In the genomic region with DNA sequence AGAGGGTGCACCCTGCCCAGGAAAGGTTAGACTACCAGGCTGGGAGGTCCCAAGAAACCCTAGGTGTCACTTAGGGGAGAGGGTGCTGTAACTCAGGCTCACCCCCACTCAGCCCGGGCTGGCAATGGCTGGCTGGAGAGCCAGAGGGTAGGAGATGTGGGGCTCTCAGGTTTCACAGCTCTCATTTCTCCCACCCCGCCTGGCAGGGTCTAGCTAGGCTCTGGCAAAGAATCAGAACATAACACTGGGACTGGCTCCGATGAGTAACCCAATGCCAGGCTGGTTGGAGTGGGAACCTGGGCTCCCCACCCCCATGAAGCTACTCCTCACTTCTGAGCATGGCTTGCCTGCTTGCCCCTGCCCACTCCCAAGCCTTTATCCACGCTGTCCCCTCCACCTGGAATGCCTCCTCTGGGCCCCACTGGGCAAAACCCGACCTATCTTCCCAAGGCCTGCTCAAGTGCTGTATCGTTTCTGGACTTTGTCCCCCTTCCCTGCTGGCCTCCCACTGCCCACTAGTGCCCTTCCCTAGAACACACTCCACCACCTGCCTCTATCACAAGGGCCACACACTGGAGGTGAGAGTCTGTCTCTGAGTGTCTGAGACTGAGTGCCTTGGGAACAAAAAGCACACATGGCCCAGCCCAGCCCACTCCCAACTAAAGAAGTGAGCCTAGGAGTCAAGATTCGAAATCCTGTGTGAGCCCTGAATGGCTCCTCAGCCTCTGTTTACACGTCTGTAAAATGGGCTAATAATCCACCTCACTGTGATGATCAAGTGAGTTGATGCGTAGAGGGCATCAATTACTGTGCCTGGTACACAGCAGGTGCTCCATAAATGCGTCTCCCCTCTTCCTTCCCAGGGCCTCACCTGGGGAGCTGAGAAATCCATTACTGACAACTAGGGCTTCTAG, we compare ENCODE assay signal across 1 cellular context.
TF ChIP-seq lines count a peak whose summit lies in the region.

No MANE protein-coding gene starts in this region.

TF ChIP-seq in GM23338, 12 proteins besides CTCF, POLR2A, EP300 and RAD21 (continued from another document):
- TF ChIP-seq, protein P1, sequence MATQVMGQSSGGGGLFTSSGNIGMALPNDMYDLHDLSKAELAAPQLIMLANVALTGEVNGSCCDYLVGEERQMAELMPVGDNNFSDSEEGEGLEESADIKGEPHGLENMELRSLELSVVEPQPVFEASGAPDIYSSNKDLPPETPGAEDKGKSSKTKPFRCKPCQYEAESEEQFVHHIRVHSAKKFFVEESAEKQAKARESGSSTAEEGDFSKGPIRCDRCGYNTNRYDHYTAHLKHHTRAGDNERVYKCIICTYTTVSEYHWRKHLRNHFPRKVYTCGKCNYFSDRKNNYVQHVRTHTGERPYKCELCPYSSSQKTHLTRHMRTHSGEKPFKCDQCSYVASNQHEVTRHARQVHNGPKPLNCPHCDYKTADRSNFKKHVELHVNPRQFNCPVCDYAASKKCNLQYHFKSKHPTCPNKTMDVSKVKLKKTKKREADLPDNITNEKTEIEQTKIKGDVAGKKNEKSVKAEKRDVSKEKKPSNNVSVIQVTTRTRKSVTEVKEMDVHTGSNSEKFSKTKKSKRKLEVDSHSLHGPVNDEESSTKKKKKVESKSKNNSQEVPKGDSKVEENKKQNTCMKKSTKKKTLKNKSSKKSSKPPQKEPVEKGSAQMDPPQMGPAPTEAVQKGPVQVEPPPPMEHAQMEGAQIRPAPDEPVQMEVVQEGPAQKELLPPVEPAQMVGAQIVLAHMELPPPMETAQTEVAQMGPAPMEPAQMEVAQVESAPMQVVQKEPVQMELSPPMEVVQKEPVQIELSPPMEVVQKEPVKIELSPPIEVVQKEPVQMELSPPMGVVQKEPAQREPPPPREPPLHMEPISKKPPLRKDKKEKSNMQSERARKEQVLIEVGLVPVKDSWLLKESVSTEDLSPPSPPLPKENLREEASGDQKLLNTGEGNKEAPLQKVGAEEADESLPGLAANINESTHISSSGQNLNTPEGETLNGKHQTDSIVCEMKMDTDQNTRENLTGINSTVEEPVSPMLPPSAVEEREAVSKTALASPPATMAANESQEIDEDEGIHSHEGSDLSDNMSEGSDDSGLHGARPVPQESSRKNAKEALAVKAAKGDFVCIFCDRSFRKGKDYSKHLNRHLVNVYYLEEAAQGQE (IDR thresholded peaks at IDR 0.05; ENCODE audit: unreplicated experiment), result no peak
- TF ChIP-seq EZH2phosphoT487 (IDR thresholded peaks at IDR 0.05; ENCODE audit: unreplicated experiment), result no peak
- no peak for TF ChIP-seq EZH2 (IDR thresholded peaks at IDR 0.05; ENCODE audit: low read depth, unreplicated experiment)
- no peak for TF ChIP-seq CREB1 (CRISPR knock-in tag; IDR thresholded peaks at IDR 0.05; ENCODE audit: low read depth)
- no peak for TF ChIP-seq NANOG (IDR thresholded peaks at IDR 0.05; ENCODE audit: borderline replicate concordance)
